In the genomic region with DNA sequence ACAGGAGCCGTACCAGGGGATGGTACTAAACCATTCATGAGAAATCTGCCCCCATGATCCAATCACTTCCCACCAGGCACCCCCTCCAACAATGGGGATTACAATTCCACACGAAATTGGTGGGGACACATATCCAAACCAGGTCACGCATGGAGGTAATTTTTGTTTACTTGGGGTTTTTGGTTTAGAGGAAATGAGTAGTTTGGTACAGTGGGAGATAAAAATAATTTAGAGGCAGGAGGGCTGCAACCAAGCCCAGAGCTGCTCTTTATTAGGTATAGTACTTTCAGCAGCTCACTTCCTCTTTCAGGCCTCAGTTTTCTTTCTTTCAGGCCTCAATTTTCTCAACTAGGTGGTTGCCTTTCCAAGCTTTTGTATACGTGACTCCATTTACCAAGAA, we compare ENCODE assay signal across 16 cellular contexts. TPM values are rescaled to one million over a fixed set of nuclear protein-coding genes. Genes with fewer than 3 reads are reported as not detected.
DNase-seq lines count a peak whose midpoint lies in the region; ATAC-seq, FAIRE-seq and TF ChIP-seq lines count a peak whose summit lies in the region.
"Had no signal": no experiment of that assay in that cellular context is flagged by ENCODE, and none has a peak within 500 bp of the region (broad histone marks: within the 10 kb centered on the region; RNA-seq: fewer than 3 reads in every experiment).

No MANE protein-coding gene starts in this region.

- no peak overlapping the region for H3K27ac Mint-ChIP-seq in endothelial cell (ENCODE audit: unreplicated experiment)
- H3K27ac Mint-ChIP-seq: IgD-negative memory B cell had no signal

- H3K9me3 ChIP-seq in GM12878 (replicated peaks; ENCODE audit: control insufficient read depth, insufficient read depth, low read length) (no peaks in the 10 kb centered on the region; the same call in 2 of the 3 replicates), Peyer's patch (no peaks in the 10 kb centered on the region)
- H3K9me3 ChIP-seq: neutrophil had no signal

- peak; percentile 36 for DNase-seq in GM12878 (ENCODE audit: low read depth, low spot score)
- DNase-seq in SIG-M5 (lab: John Stamatoyannopoulos, UW): no peak
- no peak for DNase-seq in dedifferentiated amniotic fluid mesenchymal stem cell (ENCODE audit: extremely low spot score)
- no peak for DNase-seq in Peyer's patch
- DNase-seq in endothelial cell (ENCODE audit: low spot score): no peak
- DNase-seq: C1 segment of cervical spinal cord, NCI-H2107 had no signal

- no peaks in the 10 kb centered on the region for H3K9me3 Mint-ChIP-seq in endothelial cell (ENCODE audit: unreplicated experiment)
- H3K9me3 Mint-ChIP-seq: IgD-negative memory B cell had no signal

- H3K9ac ChIP-seq in GM12878 (ENCODE audit: control insufficient read depth, insufficient read depth, low read length): no peak overlapping the region

- TF ChIP-seq EP300 in GM12878 (IDR thresholded peaks at IDR 0.05; ENCODE audit: borderline replicate concordance in 1 of 2, control insufficient read depth in 1 of 2, low read depth in 2 of 2, low read length in 2 of 2): 0 out of 4 replicates have a peak, but pooled peaks of 1 of the 2 experiments have one; percentile 33

- TF ChIP-seq CTCF in GM12878 (IDR thresholded peaks at IDR 0.05 in 2 of 3, conservative IDR thresholded peaks at IDR 0.05 in 1 of 3; ENCODE audit: control insufficient read depth in 2 of 3, extremely low read depth in 1 of 3, insufficient read depth in 1 of 3, low read depth in 3 of 3, low read length in 3 of 3) (no peak), Peyer's patch (IDR thresholded peaks at IDR 0.05) (no peak), endothelial cell (IDR thresholded peaks at IDR 0.05; ENCODE audit: unreplicated experiment) (no peak)

- no peaks in the 10 kb centered on the region for H3K27me3 Mint-ChIP-seq in endothelial cell (ENCODE audit: unreplicated experiment)

- in situ Hi-C loops in GM12878 (cut with MboI): no loop called here

- H3K36me3 Mint-ChIP-seq in endothelial cell (ENCODE audit: low read depth, unreplicated experiment): no peaks in the 10 kb centered on the region
- H3K36me3 Mint-ChIP-seq: IgD-negative memory B cell had no signal

- H2AFZ ChIP-seq in GM12878 (ENCODE audit: control insufficient read depth, low read depth, low read length): peak overlapping the region; percentile 37

- SMC1A ChIA-PET in GM12878 (lab: Charles Lee; ENCODE audit: uncharacterized antibody, unreplicated experiment): interaction anchor here (1.3 kb wide), 1 partner anchor 9 kb away, joined by 3 read pairs; no protein-coding TSS in a partner anchor

- H3K27me3 ChIP-seq in GM12878 (replicated peaks in 1 of 2; ENCODE audit: control insufficient read depth in 2 of 2, insufficient read depth in 2 of 2, low read length in 1 of 2) (no peaks in the 10 kb centered on the region), Peyer's patch (no peaks in the 10 kb centered on the region)
- H3K27me3 ChIP-seq: neutrophil had no signal

- H3K4me1 ChIP-seq in GM12878 (ENCODE audit: control insufficient read depth, insufficient read depth, low read length) (peaks cover 18% of the 10 kb centered on the region), Peyer's patch (peaks cover 0 to 4% (median 2%) of the 10 kb centered on the region in 4 donors)

- POLR2A ChIA-PET in GM12878 (lab: Charles Lee): no interaction called here

- H3K4me3 ChIP-seq in GM12878 (no peak overlapping the region), Peyer's patch (no peak overlapping the region)

- intact Hi-C loops in GM12878 (cut with micrococcal nuclease; ENCODE audit: unreplicated experiment): no loop called here

- CTCF ChIA-PET in GM12878 (lab: Yijun Ruan, JAX): no interaction called here

- RAD21 ChIA-PET in GM12878 (lab: Charles Lee; ENCODE audit: unreplicated experiment): no interaction called here

- H3K27ac ChIP-seq in GM12878 (ENCODE audit: control insufficient read depth, insufficient read depth) (peak overlapping the region; percentile 29; the same call in 1 of the 2 replicates), Peyer's patch (no peak overlapping the region)
- H3K27ac ChIP-seq: neutrophil had no signal

- H3K79me2 ChIP-seq in GM12878 (ENCODE audit: control insufficient read depth, insufficient read depth, low read length): no peaks in the 10 kb centered on the region

- TF ChIP-seq POLR2A in GM12878 (IDR thresholded peaks at IDR 0.05; ENCODE audit: low read depth, low read length) (no peak), Peyer's patch (IDR thresholded peaks at IDR 0.05) (no peak)

- H3K4me2 ChIP-seq in GM12878 (ENCODE audit: control insufficient read depth, insufficient read depth): 0 out of 2 replicates have a peak overlapping the region, but pooled peaks have one; percentile 69

- H3K36me3 ChIP-seq in GM12878 (ENCODE audit: control insufficient read depth in 2 of 2, insufficient read depth in 2 of 2, low read length in 1 of 2): no peaks in the 10 kb centered on the region
- no peaks in the 10 kb centered on the region for H3K36me3 ChIP-seq in Peyer's patch
- H3K36me3 ChIP-seq: neutrophil had no signal

- H3K4me1 Mint-ChIP-seq in endothelial cell (ENCODE audit: unreplicated experiment): no peaks in the 10 kb centered on the region

- no TSS peak for BruUV-seq in GM12878 (replicated peaks; lab: Mats Ljungman, UMichigan)

- no peak overlapping the region for H3K4me3 Mint-ChIP-seq in endothelial cell (ENCODE audit: unreplicated experiment)

- ATAC-seq in GM18870 (IDR thresholded peaks at IDR 0.05; ENCODE audit: unreplicated experiment): peak; percentile 67
- ATAC-seq in GM21619 (IDR thresholded peaks at IDR 0.05; ENCODE audit: unreplicated experiment): peak; percentile 82
- peak; percentile 72 for ATAC-seq in HG03135 (IDR thresholded peaks at IDR 0.05; ENCODE audit: unreplicated experiment)
- ATAC-seq in GM12878: peak; percentile 86
- ATAC-seq: left lobe of liver, Panc1 had no signal

- WGBS in GM12878 (ENCODE audit: insufficient coverage, insufficient replicate concordance, low lambda C conversion rate, missing lambda C conversion rate): 2% methylated on average over 4 of the region's 4 CpGs

- FAIRE-seq in GM12878 (lab: Jason Lieb, UNC): peak; percentile 87
- FAIRE-seq: G401.6, H54 had no signal

- H4K20me1 ChIP-seq in GM12878 (ENCODE audit: control insufficient read depth, insufficient read depth): no peaks in the 10 kb centered on the region

- no peak for TF ChIP-seq RAD21 in GM12878 (IDR thresholded peaks at IDR 0.05; ENCODE audit: insufficient read depth, low read depth, low read length)

TF ChIP-seq in GM12878, 131 proteins besides CTCF, POLR2A, EP300 and RAD21 (continues in another document):
- peak; percentile 28 for TF ChIP-seq MEF2B (IDR thresholded peaks at IDR 0.05; ENCODE audit: partially characterized antibody, poor library complexity, severe bottlenecking)
- TF ChIP-seq EED (IDR thresholded peaks at IDR 0.05; ENCODE audit: low read depth): peak; percentile 79
- TF ChIP-seq PAX5 (IDR thresholded peaks at IDR 0.05; ENCODE audit: borderline replicate concordance, low read depth, low read length): peak; percentile 72; the same call in 1 of the 2 replicates
- TF ChIP-seq RUNX3 (IDR thresholded peaks at IDR 0.05; ENCODE audit: low read length): peak; percentile 81
- TF ChIP-seq BCL3 (IDR thresholded peaks at IDR 0.05; ENCODE audit: borderline replicate concordance, insufficient read depth, low read depth, low read length, poor library complexity, severe bottlenecking): peak; percentile 56
- TF ChIP-seq IKZF2 (IDR thresholded peaks at IDR 0.05): peak; percentile 62 to 63
- TF ChIP-seq MEF2A (IDR thresholded peaks at IDR 0.05; ENCODE audit: insufficient read depth, low read depth, low read length): peak; percentile 77; the same call in 1 of the 2 replicates
- 0 out of 2 replicates have a peak, but pooled peaks have one; percentile 17 for TF ChIP-seq BCL11A (IDR thresholded peaks at IDR 0.05; ENCODE audit: low read depth, low read length)

RNA-seq across cellular contexts. Expression of gene PRUNE2, which starts 23.2 kb away (rescaled TPM):
- total RNA-seq in GM12878 (2013; cell fraction: nucleolus; rRNA removed): 0.13 and 0.49 TPM in 2 replicates
- 0.11 and 0.16 TPM in 2 replicates for total RNA-seq in GM12878 (2014; rRNA removed)
- 0.28 and 0.45 TPM in 2 replicates for total RNA-seq in GM12878 (2014; rRNA removed; fragmentation: Illumina TruSeq; extraction: Trizol)
- 0.23 and 0.61 TPM in 2 replicates for total RNA-seq in GM12878 (2021)
- polyA plus RNA-seq in GM12878 (2011; ENCODE audit: low read depth): 0.17 TPM
- polyA plus RNA-seq in GM12878 (2011; rRNA removed): 0.07 and 0.10 TPM in 2 replicates
- polyA plus RNA-seq in GM12878 (2011; cell fraction: cytosol; rRNA removed): 0.02 and 0.04 TPM in 2 replicates
- polyA plus RNA-seq in GM12878 (2011; cell fraction: nucleus; rRNA removed): 0.07 and 0.13 TPM in 2 replicates
- polyA plus RNA-seq in GM12878 (2012): 0.30 and 0.32 TPM in 2 replicates
- 0.26 and 1.7 TPM in 2 replicates for polyA plus RNA-seq in GM12878 (2014; fragmentation: Illumina TruSeq; extraction: Trizol)
- under 1 TPM; 0.24 to 0.38 TPM for polyA plus RNA-seq in GM12878 (2014; fragmentation: Nextera tagmentation; extraction: Ambion mirVana)
- polyA plus RNA-seq in GM12878 (2014; rRNA removed): 0.19 and 0.23 TPM in 2 replicates
- under 1 TPM; 0.59 to 0.63 TPM for polyA plus RNA-seq in GM12878 (2016; fragmentation: Nextera tagmentation; extraction: Ambion mirVana)
- 0.05 and 0.80 TPM in 2 replicates for polyA minus RNA-seq in GM12878 (2011; rRNA and poly(A)+ RNA removed)
- not detected in 2 replicates for polyA minus RNA-seq in GM12878 (2011; cell fraction: cytosol; rRNA and poly(A)+ RNA removed)
- 0.10 and 0.73 TPM in 2 replicates for polyA minus RNA-seq in GM12878 (2011; cell fraction: nucleus; rRNA and poly(A)+ RNA removed)
- total RNA-seq in Peyer's patch: 10 to 100 TPM; 15.6 to 37.8 (median 26.1) TPM
- 6.7 TPM for total RNA-seq in endothelial cell (ENCODE audit: unreplicated experiment)
- polyA plus RNA-seq: IgD-negative memory B cell had no signal
